8 cellular contexts compared by ENCODE assay signal in genomic region chr4:123564758-123565346, GRCh38.
DNase-seq lines count a peak whose midpoint lies in the region; ATAC-seq, FAIRE-seq and TF ChIP-seq lines count a peak whose summit lies in the region.

No MANE protein-coding gene starts in this region.

- H3K36me3 Mint-ChIP-seq in natural killer cell treated with Interleukin-12 subunit alpha and Interleukin-12 subunit beta and Interleukin-15 and Interleukin-18, amount 100 ng/mL, for 72 hours, result peaks cover 13% of the 10 kb centered on the region

- peak overlapping the region in 1 of 2 donors; percentile 4 for H3K27ac Mint-ChIP-seq in natural killer cell treated with Interleukin-12 subunit alpha and Interleukin-12 subunit beta and Interleukin-15 and Interleukin-18, amount 100 ng/mL, for 72 hours

- TF ChIP-seq CTCF in epithelial cell of esophagus (IDR thresholded peaks at IDR 0.05; ENCODE audit: insufficient read depth, low read depth, low read length, missing control alignments), result peak; percentile 98

- no peak overlapping the region for H3K4me3 ChIP-seq in epithelial cell of esophagus (ENCODE audit: low read length)

- no peaks in the 10 kb centered on the region for H3K9me3 Mint-ChIP-seq in natural killer cell treated with Interleukin-12 subunit alpha and Interleukin-12 subunit beta and Interleukin-15 and Interleukin-18, amount 100 ng/mL, for 72 hours

- FAIRE-seq in urothelium cell line (lab: Jason Lieb, UNC), result no peak

- peaks cover 6 to 7% of the 10 kb centered on the region in 2 donors for H3K4me1 Mint-ChIP-seq in natural killer cell treated with Interleukin-12 subunit alpha and Interleukin-12 subunit beta and Interleukin-15 and Interleukin-18, amount 100 ng/mL, for 72 hours (ENCODE audit: low read depth in 2 of 2)

- peak; percentile 98 for ATAC-seq in GM19324 (IDR thresholded peaks at IDR 0.05; ENCODE audit: low FRiP score, unreplicated experiment)
- peak; percentile 100 for ATAC-seq in HG03280 (IDR thresholded peaks at IDR 0.05; ENCODE audit: unreplicated experiment)
- ATAC-seq in natural killer cell treated with Interleukin-12 subunit alpha and Interleukin-12 subunit beta and Interleukin-15 and Interleukin-18, amount 100 ng/mL, for 72 hours, result peak; percentile 95 to 97

- peak; percentile 74 for DNase-seq in COR-L47 (lab: John Stamatoyannopoulos, UW)
- DNase-seq in NCI-H446 treated with DMSO at 0.1 percent for 48 hours (lab: John Stamatoyannopoulos, UW), result peak; percentile 23
- peak; percentile 5 to 12 for DNase-seq in activated CD4-positive, alpha-beta T cell treated with anti-CD3 and anti-CD28 coated beads, Interleukin-2, amount 50 U/mL, for 4 hours
- peak; percentile 84 for DNase-seq in epithelial cell of esophagus (ENCODE audit: low read depth)
- peak; percentile 68 for DNase-seq in natural killer cell treated with Interleukin-12 subunit alpha and Interleukin-12 subunit beta and Interleukin-15 and Interleukin-18, amount 100 ng/mL, for 72 hours (ENCODE audit: low spot score)
- peak; percentile 71 for DNase-seq in urothelium cell line (ENCODE audit: low spot score)

- peaks cover 0 to 3% of the 10 kb centered on the region in 2 donors for H3K27me3 Mint-ChIP-seq in natural killer cell treated with Interleukin-12 subunit alpha and Interleukin-12 subunit beta and Interleukin-15 and Interleukin-18, amount 100 ng/mL, for 72 hours

- H3K4me3 Mint-ChIP-seq in natural killer cell treated with Interleukin-12 subunit alpha and Interleukin-12 subunit beta and Interleukin-15 and Interleukin-18, amount 100 ng/mL, for 72 hours, result no peak overlapping the region

Comparison
In these comparisons a context has a peak if more than half of its experiments do, and no peak if none do; other contexts are left out.
1. DNase-seq: peak in every context shown above with its lines; median percentile 84 in epithelial cell of esophagus; 74 in COR-L47; 71 in urothelium cell line; 68 in natural killer cell treated with Interleukin-12 subunit alpha and Interleukin-12 subunit beta and Interleukin-15 and Interleukin-18, amount 100 ng/mL, for 72 hours; 23 in NCI-H446 treated with DMSO at 0.1 percent for 48 hours; 8 in activated CD4-positive, alpha-beta T cell treated with anti-CD3 and anti-CD28 coated beads, Interleukin-2, amount 50 U/mL, for 4 hours.